ENCODE assay signal across 1 cellular context in genomic region chr13:114313061-114313860, GRCh38.
TF ChIP-seq lines count a peak whose summit lies in the region.

No MANE protein-coding gene starts in this region.

TF ChIP-seq in GM12878, 131 proteins besides CTCF, POLR2A, EP300 and RAD21 (continued from another document):
- TF ChIP-seq, protein P1, sequence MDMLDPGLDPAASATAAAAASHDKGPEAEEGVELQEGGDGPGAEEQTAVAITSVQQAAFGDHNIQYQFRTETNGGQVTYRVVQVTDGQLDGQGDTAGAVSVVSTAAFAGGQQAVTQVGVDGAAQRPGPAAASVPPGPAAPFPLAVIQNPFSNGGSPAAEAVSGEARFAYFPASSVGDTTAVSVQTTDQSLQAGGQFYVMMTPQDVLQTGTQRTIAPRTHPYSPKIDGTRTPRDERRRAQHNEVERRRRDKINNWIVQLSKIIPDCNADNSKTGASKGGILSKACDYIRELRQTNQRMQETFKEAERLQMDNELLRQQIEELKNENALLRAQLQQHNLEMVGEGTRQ (IDR thresholded peaks at IDR 0.05; ENCODE audit: borderline replicate concordance, low read depth, low read length) = no peak
- TF ChIP-seq EZH2 (IDR thresholded peaks at IDR 0.05; ENCODE audit: borderline replicate concordance, control insufficient read depth, low read depth, low read length) = no peak
- no peak for TF ChIP-seq BMI1 (IDR thresholded peaks at IDR 0.05; ENCODE audit: borderline replicate concordance)
- TF ChIP-seq KLF5 (IDR thresholded peaks at IDR 0.05; ENCODE audit: partially characterized antibody) = peak; percentile 97
- no peak for TF ChIP-seq CREM (IDR thresholded peaks at IDR 0.05; ENCODE audit: low read depth)
- 0 out of 2 replicates have a peak, but pooled peaks have one; percentile 32 for TF ChIP-seq ESRRA (IDR thresholded peaks at IDR 0.05; ENCODE audit: low read length)
- peak; percentile 37 for TF ChIP-seq GABPA (IDR thresholded peaks at IDR 0.05; ENCODE audit: low read depth)
- 0 out of 2 replicates have a peak, but pooled peaks have one; percentile 28 for TF ChIP-seq MTA2 (IDR thresholded peaks at IDR 0.05; ENCODE audit: low read depth)
- no peak for TF ChIP-seq ZBTB4 (CRISPR knock-in tag; IDR thresholded peaks at IDR 0.05)
- no peak for TF ChIP-seq MYC (IDR thresholded peaks at IDR 0.05; ENCODE audit: insufficient read depth, insufficient read length, insufficient replicate concordance, low read length, severe bottlenecking)
- TF ChIP-seq MTA3 (IDR thresholded peaks at IDR 0.05; ENCODE audit: borderline replicate concordance, low read length) = peak; percentile 60; the same call in 1 of the 2 replicates
- no peak for TF ChIP-seq RBBP5 (conservative IDR thresholded peaks at IDR 0.05)
- no peak for TF ChIP-seq KAT2A (conservative IDR thresholded peaks at IDR 0.05; ENCODE audit: control insufficient read depth, low read depth, low read length)
- TF ChIP-seq, protein P2, sequence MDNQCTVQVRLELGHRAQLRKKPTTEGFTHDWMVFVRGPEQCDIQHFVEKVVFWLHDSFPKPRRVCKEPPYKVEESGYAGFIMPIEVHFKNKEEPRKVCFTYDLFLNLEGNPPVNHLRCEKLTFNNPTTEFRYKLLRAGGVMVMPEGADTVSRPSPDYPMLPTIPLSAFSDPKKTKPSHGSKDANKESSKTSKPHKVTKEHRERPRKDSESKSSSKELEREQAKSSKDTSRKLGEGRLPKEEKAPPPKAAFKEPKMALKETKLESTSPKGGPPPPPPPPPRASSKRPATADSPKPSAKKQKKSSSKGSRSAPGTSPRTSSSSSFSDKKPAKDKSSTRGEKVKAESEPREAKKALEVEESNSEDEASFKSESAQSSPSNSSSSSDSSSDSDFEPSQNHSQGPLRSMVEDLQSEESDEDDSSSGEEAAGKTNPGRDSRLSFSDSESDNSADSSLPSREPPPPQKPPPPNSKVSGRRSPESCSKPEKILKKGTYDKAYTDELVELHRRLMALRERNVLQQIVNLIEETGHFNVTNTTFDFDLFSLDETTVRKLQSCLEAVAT (IDR thresholded peaks at IDR 0.05) = peak; percentile 83
- peak; percentile 25 for TF ChIP-seq DPF2 (IDR thresholded peaks at IDR 0.05)
- no peak for TF ChIP-seq ZNF687 (IDR thresholded peaks at IDR 0.05)
- 0 out of 2 replicates have a peak, but pooled peaks have one; percentile 29 for TF ChIP-seq PML (IDR thresholded peaks at IDR 0.05; ENCODE audit: low read length)
- TF ChIP-seq ZNF384 (IDR thresholded peaks at IDR 0.05; ENCODE audit: borderline replicate concordance, low read depth, low read length) = no peak; the same call in 1 of the 2 replicates
- no peak for TF ChIP-seq SUZ12 (IDR thresholded peaks at IDR 0.05; ENCODE audit: unreplicated experiment)
- TF ChIP-seq SP1 (IDR thresholded peaks at IDR 0.05; ENCODE audit: low read depth, low read length) = no peak
- TF ChIP-seq FOXM1 (IDR thresholded peaks at IDR 0.05; ENCODE audit: low read depth, low read length) = peak; percentile 48; the same call in 1 of the 2 replicates
- no peak for TF ChIP-seq KDM1A (IDR thresholded peaks at IDR 0.05; ENCODE audit: borderline replicate concordance)
- peak; percentile 60; the same call in 1 of the 2 replicates for TF ChIP-seq NBN (IDR thresholded peaks at IDR 0.05)
- peak; percentile 50; the same call in 1 of the 2 replicates for TF ChIP-seq JUND (IDR thresholded peaks at IDR 0.05; ENCODE audit: low read depth, low read length)
- TF ChIP-seq BCL11A (IDR thresholded peaks at IDR 0.05; ENCODE audit: low read depth, low read length) = 0 out of 2 replicates have a peak, but pooled peaks have one; percentile 16
- TF ChIP-seq POLR2AphosphoS5 (IDR thresholded peaks at IDR 0.05; ENCODE audit: low read length) = peak; percentile 65
- peak; percentile 49; the same call in 2 of the 3 replicates for TF ChIP-seq POU2F2 (IDR thresholded peaks at IDR 0.05; ENCODE audit: borderline replicate concordance, low read depth, low read length)
- TF ChIP-seq MEF2A (IDR thresholded peaks at IDR 0.05; ENCODE audit: insufficient read depth, low read depth, low read length) = no peak
- no peak for TF ChIP-seq NR2C2 (IDR thresholded peaks at IDR 0.05; ENCODE audit: borderline replicate concordance, control insufficient read depth, insufficient read length, low read depth)
